In genomic region chr4:142844782-142845181, GRCh38 we compare ENCODE assay signal across 11 cellular contexts. TPM values are rescaled to one million over a fixed set of nuclear protein-coding genes. Genes with fewer than 3 reads are reported as not detected.
DNase-seq lines count a peak whose midpoint lies in the region; ATAC-seq lines count a peak whose summit lies in the region.
"Had no signal": no experiment of that assay in that cellular context is flagged by ENCODE, and none has a peak within 500 bp of the region (broad histone marks: within the 10 kb centered on the region; RNA-seq: fewer than 3 reads in every experiment).

No MANE protein-coding gene starts in this region.

- peak overlapping the region; percentile 86 for H3K4me3 Mint-ChIP-seq in activated naive CD4-positive, alpha-beta T cell treated with anti-CD3 and anti-CD28 coated beads for 36 hours
- peak overlapping the region; percentile 84 for H3K4me3 Mint-ChIP-seq in activated T-helper 17 cell treated with anti-CD3 and anti-CD28 coated beads, Interleukin-2, amount 50 U/mL, for 72 hours

- H3K27ac Mint-ChIP-seq in activated naive CD4-positive, alpha-beta T cell treated with anti-CD3 and anti-CD28 coated beads for 36 hours = peak overlapping the region; percentile 84
- no peak overlapping the region for H3K27ac Mint-ChIP-seq in activated T-helper 17 cell treated with anti-CD3 and anti-CD28 coated beads, Interleukin-2, amount 50 U/mL, for 72 hours
- H3K27ac Mint-ChIP-seq: activated B cell treated with CpG ODN at 0.5 μM for 24 hours, H9 had no signal

- intact Hi-C loops in activated naive CD4-positive, alpha-beta T cell treated with anti-CD3 and anti-CD28 coated beads for 36 hours (cut with micrococcal nuclease) = loop anchor here (5.0 to 10.0 kb wide), 2 partner anchors 1080 to 1207 kb away; partner anchors contain the start of gene IL15
- intact Hi-C loops in left colon (cut with DNase I, micrococcal nuclease) = loop anchor here in 1 of 2 donors (5.0 kb wide), 2 partner anchors 492 to 717 kb away; no protein-coding TSS in a partner anchor

- DNase-seq in activated naive CD4-positive, alpha-beta T cell treated with anti-CD3 and anti-CD28 coated beads for 36 hours = no peak
- no peak for DNase-seq in activated naive CD4-positive, alpha-beta T cell (lab: John Stamatoyannopoulos, UW)
- no peak for DNase-seq in left colon
- peak; percentile 35 for DNase-seq in superior temporal gyrus (ENCODE audit: extremely low spot score)
- DNase-seq in stimulated activated naive CD4-positive, alpha-beta T cell treated with Interleukin-2 at 50 U/mL for 16 hours (lab: John Stamatoyannopoulos, UW) = no peak
- DNase-seq in AG20443 (ENCODE audit: low spot score) = no peak
- DNase-seq: activated B cell treated with CpG ODN at 0.5 μM for 24 hours, NCI-H2171 treated with DMSO at 0.1 percent for 48 hours had no signal

- peaks cover 19% of the 10 kb centered on the region for H3K4me1 Mint-ChIP-seq in activated naive CD4-positive, alpha-beta T cell treated with anti-CD3 and anti-CD28 coated beads for 36 hours (ENCODE audit: low read depth)
- H3K4me1 Mint-ChIP-seq in activated T-helper 17 cell treated with anti-CD3 and anti-CD28 coated beads, Interleukin-2, amount 50 U/mL, for 72 hours = no peaks in the 10 kb centered on the region

- CTCF ChIA-PET in activated naive CD4-positive, alpha-beta T cell treated with anti-CD3 and anti-CD28 coated beads for 36 hours (lab: Charles Lee) = interaction anchor here (1.1 to 2.0 kb wide), 3 partner anchors 21 to 439 kb away, joined by 3 to 5 read pairs (median 3); no protein-coding TSS in a partner anchor

- H3K9me3 Mint-ChIP-seq in activated naive CD4-positive, alpha-beta T cell treated with anti-CD3 and anti-CD28 coated beads for 36 hours = no peaks in the 10 kb centered on the region
- no peaks in the 10 kb centered on the region for H3K9me3 Mint-ChIP-seq in activated T-helper 17 cell treated with anti-CD3 and anti-CD28 coated beads, Interleukin-2, amount 50 U/mL, for 72 hours
- H3K9me3 Mint-ChIP-seq: activated B cell treated with CpG ODN at 0.5 μM for 24 hours, H9 had no signal

- no peak for ATAC-seq in activated T-helper 17 cell treated with anti-CD3 and anti-CD28 coated beads, Interleukin-2, amount 50 U/mL, for 72 hours (replicated peaks)
- ATAC-seq in left colon (peak; percentile 66), GM18517 (IDR thresholded peaks at IDR 0.05; ENCODE audit: unreplicated experiment) (no peak)

- H3K27me3 Mint-ChIP-seq in activated naive CD4-positive, alpha-beta T cell treated with anti-CD3 and anti-CD28 coated beads for 36 hours (ENCODE audit: low read depth) = no peaks in the 10 kb centered on the region
- H3K27me3 Mint-ChIP-seq in activated T-helper 17 cell treated with anti-CD3 and anti-CD28 coated beads, Interleukin-2, amount 50 U/mL, for 72 hours = peaks cover 9% of the 10 kb centered on the region

- H3K36me3 Mint-ChIP-seq in activated naive CD4-positive, alpha-beta T cell treated with anti-CD3 and anti-CD28 coated beads for 36 hours (ENCODE audit: low read depth) = no peaks in the 10 kb centered on the region
- no peaks in the 10 kb centered on the region for H3K36me3 Mint-ChIP-seq in activated T-helper 17 cell treated with anti-CD3 and anti-CD28 coated beads, Interleukin-2, amount 50 U/mL, for 72 hours (ENCODE audit: low read depth)

RNA-seq across cellular contexts. Expression of gene INPP4B, which starts 1.3 kb away (rescaled TPM):
- total RNA-seq in activated naive CD4-positive, alpha-beta T cell treated with anti-CD3 and anti-CD28 coated beads for 36 hours = 10 to 100 TPM; 55.7 to 60.5 TPM
- 10 to 100 TPM; 53.9 to 65.0 TPM for total RNA-seq in activated T-helper 17 cell treated with anti-CD3 and anti-CD28 coated beads, Interleukin-2, amount 50 U/mL, for 72 hours
- total RNA-seq in left colon = 10 to 100 TPM; 18.1 to 19.6 TPM
